ENCODE assay signal across 15 cellular contexts in the genomic region with DNA sequence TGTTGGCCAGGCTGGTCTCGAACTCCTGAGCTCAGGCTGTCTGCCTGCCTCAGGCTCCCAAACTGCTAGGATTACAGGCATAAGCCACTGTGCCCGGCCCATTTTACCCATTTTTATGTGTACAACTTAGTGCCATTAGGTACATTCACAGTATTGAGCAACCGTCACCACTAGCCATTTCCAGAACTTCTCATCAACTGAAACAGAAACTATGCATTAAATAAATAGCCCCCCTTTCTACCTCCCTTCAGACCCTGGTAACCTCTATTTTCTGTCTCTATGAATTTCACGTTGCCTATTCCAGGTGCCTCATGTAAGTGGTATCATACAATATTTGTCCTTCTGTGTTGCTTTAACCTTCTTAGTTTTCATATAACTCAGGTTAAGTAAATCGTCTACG. TPM values are rescaled to one million over a fixed set of nuclear protein-coding genes. Genes with fewer than 3 reads are reported as not detected.
DNase-seq lines count a peak whose midpoint lies in the region; ATAC-seq lines count a peak whose summit lies in the region.
"Had no signal": no experiment of that assay in that cellular context is flagged by ENCODE, and none has a peak within 500 bp of the region (broad histone marks: within the 10 kb centered on the region; RNA-seq: fewer than 3 reads in every experiment).

No MANE protein-coding gene starts in this region.

- no peaks in the 10 kb centered on the region for H3K9me3 Mint-ChIP-seq in activated CD4-positive, alpha-beta T cell treated with anti-CD3 and anti-CD28 coated beads, Interleukin-2, amount 10 ng/mL, durations not matched to agents 24 days and 14 days
- H3K9me3 Mint-ChIP-seq: CD4-positive, alpha-beta T cell; CD8-positive, alpha-beta T cell had no signal

- peak; percentile 26 for DNase-seq in activated CD4-positive, alpha-beta T cell treated with anti-CD3 and anti-CD28 coated beads, Interleukin-2, amount 10 ng/mL, durations not matched to agents 24 days and 14 days
- no peak for DNase-seq in activated CD4-positive, alpha-beta T cell treated with anti-CD3 and anti-CD28 coated beads, Interleukin-2, amount 50 U/mL, for 48 hours
- no peak for DNase-seq in activated T-cell treated with anti-CD3 and anti-CD28 coated beads, Interleukin-2, amount 50 U/mL, for 48 hours
- DNase-seq: AML-193; Caco-2; Calu3; CD4-positive, alpha-beta T cell; CD8-positive, alpha-beta T cell; DMS79 treated with DMSO at 0.1 percent for 48 hours; GF-D8 had no signal

- intact Hi-C loops in activated CD4-positive, alpha-beta T cell treated with anti-CD3 and anti-CD28 coated beads, Interleukin-2, amount 10 ng/mL, durations not matched to agents 24 days and 14 days (cut with micrococcal nuclease), result no loop called here

- H3K4me1 ChIP-seq in endocrine pancreas (ENCODE audit: control insufficient read depth, insufficient read depth, low read length), result no peaks in the 10 kb centered on the region
- H3K4me1 ChIP-seq: A549; BLaER1 treated with 17β-estradiol and CSF1 and Interleukin-3, amounts not matched to agents 10 nM and 100 nM; Caco-2 had no signal

- ATAC-seq in HG03135 (IDR thresholded peaks at IDR 0.05; ENCODE audit: unreplicated experiment), result no peak
- ATAC-seq: A549; CD8-positive, alpha-beta T cell had no signal

- no peak overlapping the region for H3K27ac Mint-ChIP-seq in activated CD4-positive, alpha-beta T cell treated with anti-CD3 and anti-CD28 coated beads, Interleukin-2, amount 10 ng/mL, durations not matched to agents 24 days and 14 days
- H3K27ac Mint-ChIP-seq: B cell; CD4-positive, alpha-beta T cell; CD8-positive, alpha-beta T cell had no signal

- peaks cover 14% of the 10 kb centered on the region for H3K36me3 Mint-ChIP-seq in activated CD4-positive, alpha-beta T cell treated with anti-CD3 and anti-CD28 coated beads, Interleukin-2, amount 10 ng/mL, durations not matched to agents 24 days and 14 days (ENCODE audit: low read depth)

- H3K9ac ChIP-seq in endocrine pancreas (ENCODE audit: control insufficient read depth, insufficient read depth, low read length), result no peak overlapping the region
- H3K9ac ChIP-seq: BLaER1 treated with 17β-estradiol and CSF1 and Interleukin-3, amounts not matched to agents 10 nM and 100 nM had no signal

- H3K36me3 ChIP-seq in endocrine pancreas (ENCODE audit: control insufficient read depth, insufficient read depth, low read length), result no peaks in the 10 kb centered on the region

- H3K9me3 ChIP-seq in endocrine pancreas (ENCODE audit: control insufficient read depth, low read length), result no peaks in the 10 kb centered on the region
- H3K9me3 ChIP-seq: A549; BLaER1 treated with 17β-estradiol and CSF1 and Interleukin-3, amounts not matched to agents 10 nM and 100 nM; Caco-2 had no signal

- no peaks in the 10 kb centered on the region for H3K27me3 ChIP-seq in endocrine pancreas (ENCODE audit: control insufficient read depth, insufficient read depth, low read length)
- H3K27me3 ChIP-seq: BLaER1 treated with 17β-estradiol and CSF1 and Interleukin-3, amounts not matched to agents 10 nM and 100 nM had no signal

- H3K27me3 Mint-ChIP-seq in activated CD4-positive, alpha-beta T cell treated with anti-CD3 and anti-CD28 coated beads, Interleukin-2, amount 10 ng/mL, durations not matched to agents 24 days and 14 days, result no peaks in the 10 kb centered on the region
- H3K27me3 Mint-ChIP-seq: B cell; CD4-positive, alpha-beta T cell had no signal

- H3K4me3 Mint-ChIP-seq in activated CD4-positive, alpha-beta T cell treated with anti-CD3 and anti-CD28 coated beads, Interleukin-2, amount 10 ng/mL, durations not matched to agents 24 days and 14 days, result no peak overlapping the region
- H3K4me3 Mint-ChIP-seq: B cell; CD4-positive, alpha-beta T cell; CD8-positive, alpha-beta T cell had no signal

- no peaks in the 10 kb centered on the region for H3K4me1 Mint-ChIP-seq in activated CD4-positive, alpha-beta T cell treated with anti-CD3 and anti-CD28 coated beads, Interleukin-2, amount 10 ng/mL, durations not matched to agents 24 days and 14 days
- H3K4me1 Mint-ChIP-seq: B cell had no signal

- H3K4me3 ChIP-seq in endocrine pancreas (ENCODE audit: control insufficient read depth, insufficient read depth, low read length), result peak overlapping the region; percentile 4
- H3K4me3 ChIP-seq: A549; BLaER1 treated with 17β-estradiol and CSF1 and Interleukin-3, amounts not matched to agents 10 nM and 100 nM had no signal

RNA-seq across cellular contexts. Expression of gene ZCRB1, which starts 15.9 kb away (rescaled TPM):
- total RNA-seq in activated CD4-positive, alpha-beta T cell treated with anti-CD3 and anti-CD28 coated beads, Interleukin-2, amount 10 ng/mL, durations not matched to agents 24 days and 14 days, result 55.8 and 62.0 TPM in 2 replicates

RNA-seq across cellular contexts. Expression of gene PPHLN1, which starts 16.0 kb away (rescaled TPM):
- 92.3 and 97.5 TPM in 2 replicates for total RNA-seq in activated CD4-positive, alpha-beta T cell treated with anti-CD3 and anti-CD28 coated beads, Interleukin-2, amount 10 ng/mL, durations not matched to agents 24 days and 14 days
